ENCODE assay signal across 17 cellular contexts in genomic region chr20:47206962-47207641, GRCh38.
A peak's percentile ranks its signal among the peaks of the same experiment; 100 is the strongest.
DNase-seq lines count a peak whose midpoint lies in the region; ATAC-seq and TF ChIP-seq lines count a peak whose summit lies in the region.
"Had no signal": no experiment of that assay in that cellular context is flagged by ENCODE, and none has a peak within 500 bp of the region (broad histone marks: within the 10 kb centered on the region; RNA-seq: fewer than 3 reads in every experiment).

No MANE protein-coding gene starts in this region.

- in situ Hi-C loops in KBM-7 (cut with MboI; ENCODE audit: low pct_unique_long_range_greater_than_20kb, low sequenced_read_pairs): no loop called here

- no peak for TF ChIP-seq POLR2A in heart left ventricle (IDR thresholded peaks at IDR 0.05)

- no peak overlapping the region for H3K4me3 ChIP-seq in heart left ventricle
- H3K4me3 ChIP-seq in right atrium auricular region: no peak overlapping the region

- ATAC-seq in heart left ventricle (peak; percentile 20 to 56 (median 51)), T-helper 17 cell (no peak), HG02610 (IDR thresholded peaks at IDR 0.05; ENCODE audit: unreplicated experiment) (no peak)

- 73 to 80% (median 78%) methylated on average over 8 to 9 of the region's 9 CpGs for WGBS in heart left ventricle, 4 donors

- H3K27ac ChIP-seq in heart left ventricle: no peak overlapping the region
- H3K27ac ChIP-seq in right atrium auricular region: no peak overlapping the region

- peaks cover 0 to 9% (median 3%) of the 10 kb centered on the region in 12 donors for H3K4me1 ChIP-seq in heart left ventricle
- H3K4me1 ChIP-seq in right atrium auricular region: peaks cover 0 to 2% of the 10 kb centered on the region in 2 donors

- no peak overlapping the region for H3K4me3 Mint-ChIP-seq in T-helper 17 cell
- H3K4me3 Mint-ChIP-seq: CD4-positive, CD25-positive, alpha-beta regulatory T cell; mesothelial cell of epicardium; neural crest cell had no signal

- H3K27me3 ChIP-seq in heart left ventricle (no peaks in the 10 kb centered on the region), right atrium auricular region (no peaks in the 10 kb centered on the region)

- H3K9me3 ChIP-seq in heart left ventricle (no peaks in the 10 kb centered on the region), right atrium auricular region (no peaks in the 10 kb centered on the region), T-helper 17 cell (ENCODE audit: control insufficient read depth, low read length, poor library complexity, severe bottlenecking) (no peaks in the 10 kb centered on the region)

- H3K36me3 ChIP-seq in heart left ventricle (peaks cover 0 to 41% (median 39%) of the 10 kb centered on the region in 9 donors), right atrium auricular region (peaks cover 40% of the 10 kb centered on the region)

- TF ChIP-seq CTCF in heart left ventricle (IDR thresholded peaks at IDR 0.05): no peak
- no peak for TF ChIP-seq CTCF in right atrium auricular region (IDR thresholded peaks at IDR 0.05)

- H3K4me1 Mint-ChIP-seq in T-helper 17 cell: peaks cover 6% of the 10 kb centered on the region

- DNase-seq in heart left ventricle: no peak
- DNase-seq in right atrium auricular region (ENCODE audit: low spot score): no peak
- DNase-seq in T-helper 17 cell: no peak
- peak; percentile 47 for DNase-seq in iPS-NIHi11 (ENCODE audit: low spot score)
- DNase-seq in KBM-7: no peak
- no peak for DNase-seq in foreskin melanocyte
- DNase-seq in RKO (ENCODE audit: low spot score): no peak
- DNase-seq: activated CD4-positive, alpha-beta T cell treated with anti-CD3 and anti-CD28 coated beads, Interleukin-2, amount 50 U/mL, for 4 hours; activated naive CD4-positive, alpha-beta T cell treated with Interleukin-2 at 50 U/mL for 16 hours; aorta; CD4-positive, CD25-positive, alpha-beta regulatory T cell; MM.1S; NCI-H2081 treated with DMSO at 0.1 percent for 48 hours; NCI-H526 had no signal

- intact Hi-C loops in heart left ventricle (cut with DNase I): loop anchor here in 4 of 10 donors (5.0 kb wide), 5 partner anchors 55 to 420 kb away; no protein-coding TSS in a partner anchor

- H3K36me3 Mint-ChIP-seq in T-helper 17 cell (ENCODE audit: low read depth): peaks cover 2% of the 10 kb centered on the region

- no peaks in the 10 kb centered on the region for H3K27me3 Mint-ChIP-seq in T-helper 17 cell
- H3K27me3 Mint-ChIP-seq: CD4-positive, CD25-positive, alpha-beta regulatory T cell had no signal

- peak overlapping the region; percentile 41 for H3K27ac Mint-ChIP-seq in T-helper 17 cell
- H3K27ac Mint-ChIP-seq: CD4-positive, CD25-positive, alpha-beta regulatory T cell; mesothelial cell of epicardium had no signal

Comparison
In these comparisons a context has a peak if more than half of its experiments do, and no peak if none do; other contexts are left out.
1. ATAC-seq: peak in heart left ventricle (4 of 4); none in T-helper 17 cell (single experiment) and HG02610 (single experiment).